Comparison of ENCODE assay signal across 15 cellular contexts in genomic region chr17:42700890-42701289, GRCh38. TPM values are rescaled to one million over a fixed set of nuclear protein-coding genes. Genes with fewer than 3 reads are reported as not detected.
A peak's percentile ranks its signal among the peaks of the same experiment; 100 is the strongest.
DNase-seq lines count a peak whose midpoint lies in the region; ATAC-seq and TF ChIP-seq lines count a peak whose summit lies in the region.
"Had no signal": no experiment of that assay in that cellular context is flagged by ENCODE, and none has a peak within 500 bp of the region (broad histone marks: within the 10 kb centered on the region; RNA-seq: fewer than 3 reads in every experiment).

No MANE protein-coding gene starts in this region.

- no peak for TF ChIP-seq CTCF in brain (conservative IDR thresholded peaks at IDR 0.05)
- no peak for TF ChIP-seq CTCF in nephron progenitor cell (IDR thresholded peaks at IDR 0.05)
- no peak for TF ChIP-seq CTCF in uterus (IDR thresholded peaks at IDR 0.05)
- TF ChIP-seq CTCF in colonic mucosa (IDR thresholded peaks at IDR 0.05), result no peak

- intact Hi-C loops in uterus (cut with DNase I; ENCODE audit: low total_unique reads) (no loop called here), colonic mucosa (cut with DNase I) (no loop called here)

- H3K4me1 Mint-ChIP-seq in brain (peaks cover 10% of the 10 kb centered on the region), nephron progenitor cell (peaks cover 40% of the 10 kb centered on the region)
- H3K4me1 Mint-ChIP-seq in effector memory CD8-positive, alpha-beta T cell (ENCODE audit: low read depth in 2 of 2), result peaks cover 0 to 2% of the 10 kb centered on the region in 2 donors

- peak overlapping the region; percentile 65 to 74 for H3K27ac ChIP-seq in uterus
- no peak overlapping the region for H3K27ac ChIP-seq in colonic mucosa
- H3K27ac ChIP-seq: A549, C4-2B had no signal

- H3K4me1 ChIP-seq in uterus, result peaks cover 0 to 9% of the 10 kb centered on the region in 2 donors
- H3K4me1 ChIP-seq in colonic mucosa, result no peaks in the 10 kb centered on the region

- H3K4me3 ChIP-seq in uterus (no peak overlapping the region), colonic mucosa (no peak overlapping the region)
- H3K4me3 ChIP-seq: A549, GM12878 had no signal

- H3K27me3 Mint-ChIP-seq in brain, result no peaks in the 10 kb centered on the region
- H3K27me3 Mint-ChIP-seq in effector memory CD8-positive, alpha-beta T cell, result no peaks in the 10 kb centered on the region
- H3K27me3 Mint-ChIP-seq in nephron progenitor cell (ENCODE audit: low read depth, poor library complexity), result peaks cover 9% of the 10 kb centered on the region
- H3K27me3 Mint-ChIP-seq: CD4-positive, alpha-beta memory T cell had no signal

- H3K27me3 ChIP-seq in uterus (no peaks in the 10 kb centered on the region), colonic mucosa (no peaks in the 10 kb centered on the region)
- H3K27me3 ChIP-seq: BE2C had no signal

- H3K27ac Mint-ChIP-seq in brain, result peak overlapping the region in 3 of 5 experiments; percentile 44 to 93 (median 58)
- H3K27ac Mint-ChIP-seq in effector memory CD8-positive, alpha-beta T cell, result peak overlapping the region; percentile 18 to 59
- peak overlapping the region; percentile 82 for H3K27ac Mint-ChIP-seq in nephron progenitor cell

- H3K36me3 Mint-ChIP-seq in brain, result peaks cover 46% of the 10 kb centered on the region
- H3K36me3 Mint-ChIP-seq in effector memory CD8-positive, alpha-beta T cell (ENCODE audit: insufficient read depth), result peaks cover 42% of the 10 kb centered on the region
- peaks cover 58% of the 10 kb centered on the region for H3K36me3 Mint-ChIP-seq in nephron progenitor cell (ENCODE audit: low read depth)

- no peak for ATAC-seq in effector memory CD8-positive, alpha-beta T cell (replicated peaks)
- ATAC-seq: A549, GM12878 had no signal

- no peak for DNase-seq in effector memory CD8-positive, alpha-beta T cell
- DNase-seq in nephron progenitor cell, result no peak
- no peak for DNase-seq in uterus
- DNase-seq in stimulated activated CD4-positive, alpha-beta T cell treated with anti-CD3 and anti-CD28 coated beads, Interleukin-15, amount 100 ng/mL, for 24 hours, result no peak
- DNase-seq in colonic mucosa, result no peak
- DNase-seq: BE2C; CD4-positive, alpha-beta memory T cell; DMS79; GOT3; H9 had no signal

- no peak for TF ChIP-seq POLR2A in uterus (IDR thresholded peaks at IDR 0.05)

- H3K9me3 Mint-ChIP-seq in brain (no peaks in the 10 kb centered on the region), nephron progenitor cell (no peaks in the 10 kb centered on the region)
- H3K9me3 Mint-ChIP-seq in effector memory CD8-positive, alpha-beta T cell, result no peaks in the 10 kb centered on the region
- H3K9me3 Mint-ChIP-seq: CD4-positive, alpha-beta memory T cell; H9 had no signal

- H3K9ac ChIP-seq in colonic mucosa (ENCODE audit: low read depth in 2 of 2, low read length in 2 of 2), result no peak overlapping the region

- H3K4me3 Mint-ChIP-seq in brain (no peak overlapping the region), nephron progenitor cell (no peak overlapping the region)
- no peak overlapping the region for H3K4me3 Mint-ChIP-seq in effector memory CD8-positive, alpha-beta T cell
- H3K4me3 Mint-ChIP-seq: CD4-positive, alpha-beta memory T cell; H9 had no signal

- no peaks in the 10 kb centered on the region for H3K9me3 ChIP-seq in uterus
- H3K9me3 ChIP-seq in colonic mucosa, result no peaks in the 10 kb centered on the region
- H3K9me3 ChIP-seq: A549, BE2C had no signal

- H3K36me3 ChIP-seq in uterus, result no peaks in the 10 kb centered on the region
- peaks cover 7% of the 10 kb centered on the region for H3K36me3 ChIP-seq in colonic mucosa

RNA-seq across cellular contexts. Expression of gene CNTNAP1, which starts 18.6 kb away (rescaled TPM):
- polyA plus RNA-seq in brain (ENCODE audit: insufficient read depth, low read depth, low replicate concordance), result 20.0 TPM
- total RNA-seq in uterus (10 to 100 TPM in 3 of 4 donors, 1 to 10 TPM in 1; 1.5 to 61.5 (median 26.5) TPM), colonic mucosa (1 to 10 TPM; 1.5 to 5.0 TPM)

RNA-seq across cellular contexts. Expression of gene CCR10, which starts 19.2 kb away (rescaled TPM):
- 3.1 TPM for polyA plus RNA-seq in brain (ENCODE audit: insufficient read depth, low read depth, low replicate concordance)
- 10 to 100 TPM in 1 of 4 donors, 1 to 10 TPM in 1, under 1 TPM in 2; 0.26 to 17.9 (median 1.6) TPM for total RNA-seq in uterus
- under 1 TPM; 0.56 to 0.86 TPM for total RNA-seq in colonic mucosa
- total RNA-seq: HT-29 had no signal

RNA-seq across cellular contexts. Expression of gene PLEKHH3, which starts 24.1 kb away (rescaled TPM):
- 38.5 TPM for polyA plus RNA-seq in brain (ENCODE audit: insufficient read depth, low read depth, low replicate concordance)
- total RNA-seq in uterus, result 100 to 1,000 TPM in 1 of 4 donors, 10 to 100 TPM in 1, 1 to 10 TPM in 2; 2.9 to 102 (median 19.2) TPM
- total RNA-seq in colonic mucosa, result 10 to 100 TPM; 14.6 to 17.6 TPM

RNA-seq across cellular contexts. Expression of gene TUBG2, which starts 41.8 kb away (rescaled TPM):
- polyA plus RNA-seq in brain (ENCODE audit: insufficient read depth, low read depth, low replicate concordance), result 65.3 TPM
- total RNA-seq in uterus (10 to 100 TPM in 3 of 4 donors, 1 to 10 TPM in 1; 9.7 to 60.7 (median 27.6) TPM), colonic mucosa (1 to 10 TPM; 5.6 to 7.7 TPM)

RNA-seq across cellular contexts. Expression of gene EZH1, which starts 44.0 kb away (rescaled TPM):
- polyA plus RNA-seq in brain (ENCODE audit: insufficient read depth, low read depth, low replicate concordance), result 17.9 TPM
- 10 to 100 TPM; 31.5 to 89.5 (median 44.5) TPM for total RNA-seq in uterus
- 10 to 100 TPM; 15.9 to 20.3 TPM for total RNA-seq in colonic mucosa
